Comparison of ENCODE assay signal across 27 cellular contexts in the genomic region with DNA sequence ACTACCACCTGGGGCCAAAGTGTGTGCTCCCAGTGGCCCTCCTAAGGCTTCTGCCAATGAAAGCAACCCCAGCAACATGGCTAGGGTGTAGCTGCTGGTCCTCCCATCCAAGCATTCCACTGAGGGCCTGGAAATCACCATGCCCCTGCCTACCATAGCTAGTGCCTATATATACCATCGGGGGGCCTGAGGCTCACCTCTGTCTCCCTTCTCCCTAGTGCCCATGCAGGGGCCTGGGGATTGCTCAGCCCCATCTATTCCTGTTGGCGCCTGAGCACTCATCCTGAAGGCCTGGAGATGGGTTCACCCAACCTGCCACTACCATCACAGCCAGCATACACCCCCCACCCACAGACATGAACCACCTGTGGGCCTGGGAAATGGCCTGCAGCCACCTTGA.
"Had no signal": no experiment of that assay in that cellular context is flagged by ENCODE, and none has a peak within 500 bp of the region (broad histone marks: within the 10 kb centered on the region; RNA-seq: fewer than 3 reads in every experiment).

No MANE protein-coding gene starts in this region.

- H3K4me3 Mint-ChIP-seq: stimulated activated effector memory CD8-positive, alpha-beta T cell treated with anti-CD3 and anti-CD28 coated beads, Interleukin-12 subunit alpha, Interleukin-12 subunit beta, amount 100 ng/mL, for 72 hours; stimulated activated naive B cell treated with anti-CD40 and anti-IgM and Interleukin-4, amounts not matched to agents 10 μg/mL and 1 μg/mL and 100 μg/mL, for 72 hours; stimulated activated naive CD8-positive, alpha-beta T cell treated with anti-CD3 and anti-CD28 coated beads, Interleukin-15, amount 100 ng/mL, for 72 hours; stimulated activated naive CD8-positive, alpha-beta T cell treated with anti-CD3 and anti-CD28 coated beads, Interleukin-15, Interleukin-2, amounts not matched to agents 100 ng/mL and 50 ng/mL, for 24 hours; type B pancreatic cell had no signal

- H3K27me3 Mint-ChIP-seq: stimulated activated naive CD8-positive, alpha-beta T cell treated with anti-CD3 and anti-CD28 coated beads, Interleukin-15, amount 100 ng/mL, for 72 hours; type B pancreatic cell had no signal

- H3K36me3 Mint-ChIP-seq: stimulated activated effector memory CD8-positive, alpha-beta T cell treated with anti-CD3 and anti-CD28 coated beads, Interleukin-12 subunit alpha, Interleukin-12 subunit beta, amount 100 ng/mL, for 72 hours; stimulated activated naive B cell treated with anti-CD40 and anti-IgM and Interleukin-4, amounts not matched to agents 10 μg/mL and 1 μg/mL and 100 μg/mL, for 72 hours; type B pancreatic cell had no signal

- ATAC-seq: stimulated activated effector memory CD8-positive, alpha-beta T cell treated with anti-CD3 and anti-CD28 coated beads, Interleukin-12 subunit alpha, Interleukin-12 subunit beta, amount 100 ng/mL, for 72 hours; stimulated activated naive B cell treated with anti-CD40 and anti-IgM and Interleukin-4, amounts not matched to agents 10 μg/mL and 1 μg/mL and 100 μg/mL, for 72 hours; stimulated activated naive CD8-positive, alpha-beta T cell treated with anti-CD3 and anti-CD28 coated beads, Interleukin-15, amount 100 ng/mL, for 72 hours; stimulated activated naive CD8-positive, alpha-beta T cell treated with anti-CD3 and anti-CD28 coated beads, Interleukin-15, Interleukin-2, amounts not matched to agents 100 U/mL and 50 U/mL, for 24 hours had no signal

- DNase-seq: stimulated activated CD4-positive, alpha-beta T cell treated with anti-CD3 and anti-CD28 coated beads, Interleukin-2, amount 100 ng/mL, for 24 hours; stimulated activated CD4-positive, alpha-beta T cell treated with anti-CD3 and anti-CD28 coated beads, Interleukin-2, amount 100 ng/mL, for 48 hours; stimulated activated CD4-positive, alpha-beta T cell treated with anti-CD3 and anti-CD28 coated beads, Interleukin-4, amount 100 ng/mL, for 1 hour; stimulated activated CD4-positive, alpha-beta T cell treated with anti-CD3 and anti-CD28 coated beads, Interleukin-4, amount 100 ng/mL, for 24 hours; stimulated activated CD4-positive, alpha-beta T cell treated with anti-CD3 and anti-CD28 coated beads, Interleukin-4, amount 100 ng/mL, for 4 hours; stimulated activated CD8-positive, alpha-beta memory T cell treated with anti-CD3 and anti-CD28 coated beads, Interleukin-4, amount 100 ng/mL, for 48 hours; stimulated activated naive B cell treated with anti-CD40 and anti-IgM and Interleukin-4, amounts not matched to agents 10 μg/mL and 1 μg/mL and 100 μg/mL, for 72 hours; stimulated activated naive CD4-positive, alpha-beta T cell; stimulated activated naive CD4-positive, alpha-beta T cell treated with Interleukin-2 at 50 U/mL for 16 hours; stimulated activated naive CD8-positive, alpha-beta T cell treated with anti-CD3 and anti-CD28 coated beads, Interleukin-15, amount 100 ng/mL, for 72 hours; stimulated activated naive CD8-positive, alpha-beta T cell treated with anti-CD3 and anti-CD28 coated beads, Interleukin-15, Interleukin-2, amounts not matched to agents 100 U/mL and 50 U/mL, for 24 hours; stomach; substantia nigra; testis; thyroid gland; tibial artery; transverse colon; trophoblast cell; upper lobe of left lung; uterus had no signal

- H3K9me3 Mint-ChIP-seq: type B pancreatic cell had no signal

- H3K4me1 ChIP-seq: stomach, suprapubic skin, testis, thyroid gland, tibial artery, tibial nerve, transverse colon, upper lobe of left lung, uterus, vagina had no signal

- H3K27ac Mint-ChIP-seq: stimulated activated effector memory CD8-positive, alpha-beta T cell treated with anti-CD3 and anti-CD28 coated beads, Interleukin-12 subunit alpha, Interleukin-12 subunit beta, amount 100 ng/mL, for 72 hours; stimulated activated naive B cell treated with anti-CD40 and anti-IgM and Interleukin-4, amounts not matched to agents 10 μg/mL and 1 μg/mL and 100 μg/mL, for 72 hours; stimulated activated naive CD8-positive, alpha-beta T cell treated with anti-CD3 and anti-CD28 coated beads, Interleukin-15, Interleukin-2, amounts not matched to agents 100 ng/mL and 50 ng/mL, for 24 hours; type B pancreatic cell had no signal

- H3K36me3 ChIP-seq: stomach, suprapubic skin, thoracic aorta, thyroid gland, tibial artery, tibial nerve, transverse colon, upper lobe of left lung, uterus, vagina had no signal

- H3K4me1 Mint-ChIP-seq: stimulated activated effector memory CD8-positive, alpha-beta T cell treated with anti-CD3 and anti-CD28 coated beads, Interleukin-12 subunit alpha, Interleukin-12 subunit beta, amount 100 ng/mL, for 72 hours; stimulated activated naive B cell treated with anti-CD40 and anti-IgM and Interleukin-4, amounts not matched to agents 10 μg/mL and 1 μg/mL and 100 μg/mL, for 72 hours; stimulated activated naive CD8-positive, alpha-beta T cell treated with anti-CD3 and anti-CD28 coated beads, Interleukin-15, amount 100 ng/mL, for 72 hours had no signal

- H3K4me3 ChIP-seq: stomach, suprapubic skin, testis, thoracic aorta, thyroid gland, tibial artery, tibial nerve, transverse colon, upper lobe of left lung, uterus, vagina had no signal

- H3K27ac ChIP-seq: stomach, suprapubic skin, testis, thoracic aorta, thyroid gland, tibial artery, tibial nerve, transverse colon, upper lobe of left lung, uterus, vagina had no signal

- H3K9me3 ChIP-seq: stomach, suprapubic skin, testis, thoracic aorta, thyroid gland, tibial artery, tibial nerve, transverse colon, upper lobe of left lung, uterus, vagina had no signal

- H3K27me3 ChIP-seq: stomach, suprapubic skin, testis, thyroid gland, tibial artery, tibial nerve, transverse colon, upper lobe of left lung, uterus, vagina had no signal
